In the genomic region with DNA sequence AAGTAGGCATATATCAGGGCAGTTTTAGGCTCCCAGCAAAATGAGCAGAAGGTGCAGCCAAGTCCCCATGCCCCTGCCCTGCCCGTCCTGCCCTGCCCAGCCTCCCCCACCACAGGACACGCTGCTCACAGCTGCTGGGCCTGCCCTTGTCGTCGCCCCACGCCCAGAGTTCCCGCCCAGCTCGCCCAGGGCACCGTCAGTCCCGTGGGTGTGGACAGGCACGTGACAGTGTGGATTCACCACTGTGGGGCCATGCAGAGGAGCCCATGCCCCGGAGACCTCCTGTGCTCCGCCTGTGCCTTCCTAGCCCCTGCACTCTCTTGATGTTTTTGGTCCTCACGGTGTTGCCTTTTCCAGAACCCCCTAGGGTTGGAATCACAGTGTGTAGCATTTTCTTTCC, we compare ENCODE assay signal across 28 cellular contexts. TPM values are rescaled to one million over a fixed set of nuclear protein-coding genes. Genes with fewer than 3 reads are reported as not detected.
A peak's percentile ranks its signal among the peaks of the same experiment; 100 is the strongest.
DNase-seq lines count a peak whose midpoint lies in the region; ATAC-seq, FAIRE-seq and TF ChIP-seq lines count a peak whose summit lies in the region.
"Had no signal": no experiment of that assay in that cellular context is flagged by ENCODE, and none has a peak within 500 bp of the region (broad histone marks: within the 10 kb centered on the region; RNA-seq: fewer than 3 reads in every experiment).

No MANE protein-coding gene starts in this region.

- FAIRE-seq in GM12878 (lab: Jason Lieb, UNC): no peak
- FAIRE-seq: A204.1, GM12892 had no signal

- H3K9me3 ChIP-seq in right atrium auricular region (no peaks in the 10 kb centered on the region), GM12878 (replicated peaks; ENCODE audit: control insufficient read depth, insufficient read depth, low read length) (no peaks in the 10 kb centered on the region), lower lobe of right lung (no peaks in the 10 kb centered on the region)
- H3K9me3 ChIP-seq: left lung, thoracic aorta, uterus had no signal

- POLR2A ChIA-PET in GM12878 (lab: Charles Lee): no interaction called here

- peaks cover 18% of the 10 kb centered on the region for H3K4me1 Mint-ChIP-seq in stimulated activated memory B cell treated with anti-CD40 and anti-IgM and Interleukin-4, amounts not matched to agents 10 μg/mL and 1 μg/mL and 100 μg/mL, for 72 hours

- ATAC-seq in left ventricle myocardium superior (no peak), GM12878 (no peak), lower lobe of right lung (no peak), HG02678 (IDR thresholded peaks at IDR 0.05; ENCODE audit: unreplicated experiment) (no peak), GM18519 (IDR thresholded peaks at IDR 0.05; ENCODE audit: low FRiP score, unreplicated experiment) (no peak)
- ATAC-seq in stimulated activated memory B cell treated with anti-CD40 and anti-IgM and Interleukin-4, amounts not matched to agents 10 μg/mL and 1 μg/mL and 100 μg/mL, for 72 hours: no peak
- ATAC-seq: activated CD4-positive, alpha-beta T cell treated with anti-CD3 and anti-CD28 coated beads for 36 hours; activated CD8-positive, alpha-beta T cell treated with anti-CD3 and anti-CD28 coated beads, Interleukin-2, amount 10 ng/mL, durations not matched to agents 7 days and 5 days; left lung; stimulated activated naive CD8-positive, alpha-beta T cell treated with anti-CD3 and anti-CD28 coated beads, Interleukin-15, amount 100 ng/mL, for 72 hours had no signal

- H3K27me3 Mint-ChIP-seq in stimulated activated memory B cell treated with anti-CD40 and anti-IgM and Interleukin-4, amounts not matched to agents 10 μg/mL and 1 μg/mL and 100 μg/mL, for 72 hours: no peaks in the 10 kb centered on the region
- H3K27me3 Mint-ChIP-seq: activated CD4-positive, alpha-beta T cell treated with anti-CD3 and anti-CD28 coated beads for 36 hours; activated naive CD4-positive, alpha-beta T cell treated with anti-CD3 and anti-CD28 coated beads, Interleukin-2, amount 50 U/mL, for 24 hours; naive B cell; stimulated activated naive CD8-positive, alpha-beta T cell treated with anti-CD3 and anti-CD28 coated beads, Interleukin-15, amount 100 ng/mL, for 72 hours had no signal

- TF ChIP-seq CTCF in right atrium auricular region (IDR thresholded peaks at IDR 0.05): no peak
- no peak for TF ChIP-seq CTCF in GM12878 (IDR thresholded peaks at IDR 0.05 in 2 of 3, conservative IDR thresholded peaks at IDR 0.05 in 1 of 3; ENCODE audit: control insufficient read depth in 2 of 3, extremely low read depth in 1 of 3, insufficient read depth in 1 of 3, low read depth in 3 of 3, low read length in 3 of 3)
- TF ChIP-seq CTCF in lower lobe of right lung (IDR thresholded peaks at IDR 0.05): no peak

- H3K27ac Mint-ChIP-seq in stimulated activated memory B cell treated with anti-CD40 and anti-IgM and Interleukin-4, amounts not matched to agents 10 μg/mL and 1 μg/mL and 100 μg/mL, for 72 hours: peak overlapping the region; percentile 6
- H3K27ac Mint-ChIP-seq: activated CD4-positive, alpha-beta T cell treated with anti-CD3 and anti-CD28 coated beads for 36 hours; activated CD8-positive, alpha-beta T cell treated with anti-CD3 and anti-CD28 coated beads, Interleukin-2, amount 10 ng/mL, durations not matched to agents 7 days and 5 days; activated naive CD4-positive, alpha-beta T cell treated with anti-CD3 and anti-CD28 coated beads, Interleukin-2, amount 50 U/mL, for 24 hours; stimulated activated naive CD8-positive, alpha-beta T cell treated with anti-CD3 and anti-CD28 coated beads, Interleukin-15, amount 100 ng/mL, for 72 hours; T-helper 2 cell treated with Interferon-gamma antibody and Interleukin-4, amounts not matched to agents 5 μg/mL and 100 μg/mL, for 36 hours had no signal

- in situ Hi-C loops in GM12878 (cut with MboI): no loop called here

- H3K27ac ChIP-seq in right atrium auricular region (no peak overlapping the region), GM12878 (ENCODE audit: control insufficient read depth, insufficient read depth) (no peak overlapping the region), lower lobe of right lung (no peak overlapping the region)
- H3K27ac ChIP-seq: left lung, thoracic aorta, uterus had no signal

- H3K27me3 ChIP-seq in right atrium auricular region: no peaks in the 10 kb centered on the region
- H3K27me3 ChIP-seq in GM12878 (replicated peaks in 1 of 2; ENCODE audit: control insufficient read depth in 2 of 2, insufficient read depth in 2 of 2, low read length in 1 of 2): no peaks in the 10 kb centered on the region
- H3K27me3 ChIP-seq in lower lobe of right lung (ENCODE audit: low read depth): no peaks in the 10 kb centered on the region
- H3K27me3 ChIP-seq: dorsolateral prefrontal cortex, left lung, uterus had no signal

- H2AFZ ChIP-seq in GM12878 (ENCODE audit: control insufficient read depth, low read depth, low read length): no peak overlapping the region

- SMC1A ChIA-PET in GM12878 (lab: Charles Lee; ENCODE audit: uncharacterized antibody, unreplicated experiment): no interaction called here

- intact Hi-C loops in left ventricle myocardium superior (cut with micrococcal nuclease): no loop called here
- intact Hi-C loops in GM12878 (cut with micrococcal nuclease; ENCODE audit: unreplicated experiment): no loop called here
- intact Hi-C loops in lower lobe of right lung (cut with DNase I): no loop called here

- no peak overlapping the region for H3K4me3 Mint-ChIP-seq in stimulated activated memory B cell treated with anti-CD40 and anti-IgM and Interleukin-4, amounts not matched to agents 10 μg/mL and 1 μg/mL and 100 μg/mL, for 72 hours
- H3K4me3 Mint-ChIP-seq: activated CD4-positive, alpha-beta T cell treated with anti-CD3 and anti-CD28 coated beads for 36 hours; activated CD8-positive, alpha-beta T cell treated with anti-CD3 and anti-CD28 coated beads, Interleukin-2, amount 10 ng/mL, durations not matched to agents 7 days and 5 days; activated naive CD4-positive, alpha-beta T cell treated with anti-CD3 and anti-CD28 coated beads, Interleukin-2, amount 50 U/mL, for 24 hours; stimulated activated naive CD8-positive, alpha-beta T cell treated with anti-CD3 and anti-CD28 coated beads, Interleukin-15, amount 100 ng/mL, for 72 hours; T-helper 2 cell treated with Interferon-gamma antibody and Interleukin-4, amounts not matched to agents 5 μg/mL and 100 μg/mL, for 36 hours had no signal

- no peaks in the 10 kb centered on the region for H3K36me3 ChIP-seq in right atrium auricular region
- H3K36me3 ChIP-seq in GM12878 (ENCODE audit: control insufficient read depth in 2 of 2, insufficient read depth in 2 of 2, low read length in 1 of 2): no peaks in the 10 kb centered on the region; a peak in 1 of 4 replicates
- H3K36me3 ChIP-seq in lower lobe of right lung: peaks cover 28% of the 10 kb centered on the region
- H3K36me3 ChIP-seq: thoracic aorta, uterus had no signal

- H3K4me2 ChIP-seq in GM12878 (ENCODE audit: control insufficient read depth, insufficient read depth): no peak overlapping the region

- peak; percentile 35 for DNase-seq in left ventricle myocardium superior
- DNase-seq in right atrium auricular region (ENCODE audit: low spot score): no peak
- DNase-seq in GM12878 (ENCODE audit: low read depth, low spot score): no peak
- DNase-seq in lower lobe of right lung: peak; percentile 43
- no peak for DNase-seq in SIG-M5 (lab: John Stamatoyannopoulos, UW)
- DNase-seq: activated CD4-positive, alpha-beta T cell treated with anti-CD3 and anti-CD28 coated beads for 36 hours; activated CD8-positive, alpha-beta T cell treated with anti-CD3 and anti-CD28 coated beads, Interleukin-2, amount 10 ng/mL, durations not matched to agents 7 days and 5 days; dorsolateral prefrontal cortex; H7; MM.1S; naive B cell; NCI-H1105 treated with DMSO at 0.1 percent for 48 hours; NCI-H187 treated with DMSO at 0.1 percent for 48 hours; NCI-H2227 treated with DMSO at 0.1 percent for 48 hours; occipital lobe; SHP77; stimulated activated naive CD8-positive, alpha-beta T cell treated with anti-CD3 and anti-CD28 coated beads, Interleukin-15, amount 100 ng/mL, for 72 hours; uterus had no signal

- CTCF ChIA-PET in GM12878 (lab: Yijun Ruan, JAX): no interaction called here

- peaks cover 16% of the 10 kb centered on the region for H3K36me3 Mint-ChIP-seq in stimulated activated memory B cell treated with anti-CD40 and anti-IgM and Interleukin-4, amounts not matched to agents 10 μg/mL and 1 μg/mL and 100 μg/mL, for 72 hours
- H3K36me3 Mint-ChIP-seq: naive B cell had no signal

- H3K4me1 ChIP-seq in right atrium auricular region (peaks cover 0 to 34% of the 10 kb centered on the region in 2 donors), GM12878 (ENCODE audit: control insufficient read depth, insufficient read depth, low read length) (no peaks in the 10 kb centered on the region), lower lobe of right lung (peaks cover 34% of the 10 kb centered on the region)

- no peak for TF ChIP-seq RAD21 in GM12878 (IDR thresholded peaks at IDR 0.05; ENCODE audit: insufficient read depth, low read depth, low read length)

- RAD21 ChIA-PET in GM12878 (lab: Charles Lee; ENCODE audit: unreplicated experiment): no interaction called here

- TF ChIP-seq EP300 in GM12878 (IDR thresholded peaks at IDR 0.05; ENCODE audit: borderline replicate concordance in 1 of 2, control insufficient read depth in 1 of 2, low read depth in 2 of 2, low read length in 2 of 2): no peak

- no peaks in the 10 kb centered on the region for H4K20me1 ChIP-seq in GM12878 (ENCODE audit: control insufficient read depth, insufficient read depth)

- no peaks in the 10 kb centered on the region for H3K9me3 Mint-ChIP-seq in stimulated activated memory B cell treated with anti-CD40 and anti-IgM and Interleukin-4, amounts not matched to agents 10 μg/mL and 1 μg/mL and 100 μg/mL, for 72 hours
- H3K9me3 Mint-ChIP-seq: activated naive CD4-positive, alpha-beta T cell treated with anti-CD3 and anti-CD28 coated beads, Interleukin-2, amount 50 U/mL, for 24 hours; naive B cell; stimulated activated naive CD8-positive, alpha-beta T cell treated with anti-CD3 and anti-CD28 coated beads, Interleukin-15, amount 100 ng/mL, for 72 hours; T-helper 2 cell treated with Interferon-gamma antibody and Interleukin-4, amounts not matched to agents 5 μg/mL and 100 μg/mL, for 36 hours had no signal

- TF ChIP-seq POLR2A in GM12878 (IDR thresholded peaks at IDR 0.05; ENCODE audit: low read depth, low read length): 0 out of 2 replicates have a peak, but pooled peaks have one; percentile 24

- H3K4me3 ChIP-seq in right atrium auricular region: no peak overlapping the region
- H3K4me3 ChIP-seq in GM12878: no peak overlapping the region
- H3K4me3 ChIP-seq in lower lobe of right lung: no peak overlapping the region
- H3K4me3 ChIP-seq: dorsolateral prefrontal cortex, left lung, skin epidermis, thoracic aorta, uterus had no signal

- BruUV-seq in GM12878 (replicated peaks; lab: Mats Ljungman, UMichigan): no TSS peak

- 89% methylated on average over 13 of the region's 13 CpGs for WGBS in GM12878 (ENCODE audit: insufficient coverage, insufficient replicate concordance, low lambda C conversion rate, missing lambda C conversion rate)

- no peak overlapping the region for H3K9ac ChIP-seq in GM12878 (ENCODE audit: control insufficient read depth, insufficient read depth, low read length)

- H3K79me2 ChIP-seq in GM12878 (ENCODE audit: control insufficient read depth, insufficient read depth, low read length): no peaks in the 10 kb centered on the region

RNA-seq across cellular contexts. Expression of gene FAAP20, which starts 7.0 kb away (rescaled TPM):
- 38.4 TPM for total RNA-seq in left ventricle myocardium superior
- total RNA-seq in right atrium auricular region: 10 to 100 TPM; 18.5 to 24.3 TPM
- total RNA-seq in GM12878 (2013; cell fraction: nucleolus; rRNA removed): 13.3 and 16.5 TPM in 2 replicates
- total RNA-seq in GM12878 (2014; rRNA removed): 32.5 and 34.7 TPM in 2 replicates
- total RNA-seq in GM12878 (2014; rRNA removed; fragmentation: Illumina TruSeq; extraction: Trizol): 3.6 and 4.4 TPM in 2 replicates
- total RNA-seq in GM12878 (2021): 68.5 and 71.2 TPM in 2 replicates
- 7.1 TPM for polyA plus RNA-seq in GM12878 (2011; ENCODE audit: low read depth)
- polyA plus RNA-seq in GM12878 (2011; rRNA removed): 2.6 and 7.0 TPM in 2 replicates
- 13.0 and 30.7 TPM in 2 replicates for polyA plus RNA-seq in GM12878 (2011; cell fraction: cytosol; rRNA removed)
- polyA plus RNA-seq in GM12878 (2011; cell fraction: nucleus; rRNA removed): 20.8 and 30.9 TPM in 2 replicates
- 26.3 and 32.4 TPM in 2 replicates for polyA plus RNA-seq in GM12878 (2012)
- polyA plus RNA-seq in GM12878 (2014; fragmentation: Illumina TruSeq; extraction: Trizol): 0.43 and 2.6 TPM in 2 replicates
- 1 to 10 TPM in 1 of 2 experiments, under 1 TPM in 1; 0.79 to 1.2 TPM for polyA plus RNA-seq in GM12878 (2014; fragmentation: Nextera tagmentation; extraction: Ambion mirVana)
- 89.9 and 91.8 TPM in 2 replicates for polyA plus RNA-seq in GM12878 (2014; rRNA removed)
- 10 to 100 TPM; 57.2 to 60.2 TPM for polyA plus RNA-seq in GM12878 (2016; fragmentation: Nextera tagmentation; extraction: Ambion mirVana)
- polyA minus RNA-seq in GM12878 (2011; rRNA and poly(A)+ RNA removed): 1.5 and 4.7 TPM in 2 replicates
- 3.3 and 9.1 TPM in 2 replicates for polyA minus RNA-seq in GM12878 (2011; cell fraction: cytosol; rRNA and poly(A)+ RNA removed)
- 5.6 and 10.3 TPM in 2 replicates for polyA minus RNA-seq in GM12878 (2011; cell fraction: nucleus; rRNA and poly(A)+ RNA removed)
- total RNA-seq in lower lobe of right lung: 50.9 TPM

RNA-seq across cellular contexts. Expression of gene SKI, which starts 40.5 kb away (rescaled TPM):
- 35.3 TPM for total RNA-seq in left ventricle myocardium superior
- 10 to 100 TPM; 36.7 to 57.2 TPM for total RNA-seq in right atrium auricular region
- total RNA-seq in GM12878 (2013; cell fraction: nucleolus; rRNA removed): 11.9 and 13.5 TPM in 2 replicates
- 2.1 and 3.2 TPM in 2 replicates for total RNA-seq in GM12878 (2014; rRNA removed)
- 0.54 and 0.55 TPM in 2 replicates for total RNA-seq in GM12878 (2014; rRNA removed; fragmentation: Illumina TruSeq; extraction: Trizol)
- total RNA-seq in GM12878 (2021): 11.6 and 14.9 TPM in 2 replicates
- 1.7 TPM for polyA plus RNA-seq in GM12878 (2011; ENCODE audit: low read depth)
- polyA plus RNA-seq in GM12878 (2011; rRNA removed): 0.99 and 1.4 TPM in 2 replicates
- polyA plus RNA-seq in GM12878 (2011; cell fraction: cytosol; rRNA removed): 1.7 and 2.1 TPM in 2 replicates
- polyA plus RNA-seq in GM12878 (2011; cell fraction: nucleus; rRNA removed): 4.9 and 8.7 TPM in 2 replicates
- 4.4 and 4.7 TPM in 2 replicates for polyA plus RNA-seq in GM12878 (2012)
- polyA plus RNA-seq in GM12878 (2014; fragmentation: Illumina TruSeq; extraction: Trizol): 2.4 and 3.8 TPM in 2 replicates
- under 1 TPM; 0.03 to 0.07 TPM for polyA plus RNA-seq in GM12878 (2014; fragmentation: Nextera tagmentation; extraction: Ambion mirVana)
- polyA plus RNA-seq in GM12878 (2014; rRNA removed): 4.8 and 5.2 TPM in 2 replicates
- under 1 TPM; 0.18 to 0.54 TPM for polyA plus RNA-seq in GM12878 (2016; fragmentation: Nextera tagmentation; extraction: Ambion mirVana)
- polyA minus RNA-seq in GM12878 (2011; rRNA and poly(A)+ RNA removed): 1.0 and 2.2 TPM in 2 replicates
- 2.9 and 3.6 TPM in 2 replicates for polyA minus RNA-seq in GM12878 (2011; cell fraction: cytosol; rRNA and poly(A)+ RNA removed)
- 3.9 and 4.3 TPM in 2 replicates for polyA minus RNA-seq in GM12878 (2011; cell fraction: nucleus; rRNA and poly(A)+ RNA removed)
- 90.0 TPM for total RNA-seq in lower lobe of right lung

Comparison
In these comparisons a context has a peak if more than half of its experiments do, and no peak if none do; other contexts are left out.
1. DNase-seq: peak in left ventricle myocardium superior (single experiment) and lower lobe of right lung (single experiment); none in right atrium auricular region (single experiment), GM12878 (single experiment) and SIG-M5 (single experiment).